In the genomic region with DNA sequence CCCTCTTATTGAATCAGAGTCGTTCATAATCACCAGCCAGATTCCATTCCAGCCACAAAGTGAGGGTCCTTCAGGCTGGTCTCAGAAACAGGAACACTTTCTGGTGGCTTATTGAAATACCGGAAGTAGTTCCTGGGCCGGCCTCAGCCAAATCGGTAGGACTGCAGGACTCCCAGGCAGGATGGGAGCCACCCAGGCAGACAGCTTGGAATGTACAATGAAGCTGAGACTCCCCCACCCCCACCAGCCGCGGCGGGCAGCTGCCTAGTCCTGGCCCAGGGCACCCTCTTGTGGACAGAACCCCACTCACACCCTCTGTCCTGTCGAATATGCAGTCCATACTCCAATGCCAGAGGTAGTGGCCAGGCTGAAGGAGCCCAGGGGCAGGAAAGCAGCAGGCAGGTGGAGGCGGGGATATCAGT, we compare ENCODE assay signal across 8 cellular contexts. TPM values are rescaled to one million over a fixed set of nuclear protein-coding genes. Genes with fewer than 3 reads are reported as not detected.
A peak's percentile ranks its signal among the peaks of the same experiment; 100 is the strongest.
DNase-seq lines count a peak whose midpoint lies in the region; ATAC-seq and TF ChIP-seq lines count a peak whose summit lies in the region.

No MANE protein-coding gene starts in this region.

- peaks cover 19% of the 10 kb centered on the region for H3K4me1 Mint-ChIP-seq in activated naive CD4-positive, alpha-beta T cell treated with anti-CD3 and anti-CD28 coated beads, Interleukin-2, amount 10 ng/mL, durations not matched to agents 7 days and 5 days
- H3K4me1 Mint-ChIP-seq in type B pancreatic cell (ENCODE audit: unreplicated experiment) = peaks cover 30% of the 10 kb centered on the region

- DNase-seq in C1 segment of cervical spinal cord (lab: John Stamatoyannopoulos, UW) (peak in 12 of 14 donors; percentile 53 to 88 (median 78)), NB4 (ENCODE audit: low read depth) (peak; percentile 87), glomerular visceral epithelial cell (ENCODE audit: extremely low spot score) (peak; percentile 92), trophoblast cell (peak; percentile 89 to 90), type B pancreatic cell (ENCODE audit: extremely low spot score, unreplicated experiment) (peak; percentile 95)
- peak; percentile 80 for DNase-seq in activated naive CD4-positive, alpha-beta T cell treated with anti-CD3 and anti-CD28 coated beads, Interleukin-2, amount 10 ng/mL, durations not matched to agents 7 days and 5 days

- H3K9me3 ChIP-seq in trophoblast cell (ENCODE audit: insufficient read depth, low read depth, low read length) = peaks cover 2% of the 10 kb centered on the region

- no CpG with 5 or more reads among the region's 9 CpGs for WGBS in trophoblast cell (ENCODE audit: extremely low coverage, insufficient coverage, insufficient read length)

- no peaks in the 10 kb centered on the region for H3K9me3 Mint-ChIP-seq in activated naive CD4-positive, alpha-beta T cell treated with anti-CD3 and anti-CD28 coated beads, Interleukin-2, amount 10 ng/mL, durations not matched to agents 7 days and 5 days
- no peaks in the 10 kb centered on the region for H3K9me3 Mint-ChIP-seq in type B pancreatic cell

- no peak overlapping the region for H2AFZ ChIP-seq in trophoblast cell (ENCODE audit: insufficient read depth, low read length, poor library complexity)

- H2AK5ac ChIP-seq in trophoblast cell (ENCODE audit: low read length) = no peak overlapping the region

- peak; percentile 52 for ATAC-seq in GM21423 (IDR thresholded peaks at IDR 0.05; ENCODE audit: unreplicated experiment)
- ATAC-seq in SK-N-SH treated with all-trans-retinoic acid at 6 μM for 48 hours = peak; percentile 94

- H3K36me3 ChIP-seq in trophoblast cell (ENCODE audit: control insufficient read depth in 1 of 2, insufficient read depth in 2 of 2, low read length in 2 of 2) = peaks cover 10 to 12% of the 10 kb centered on the region in 2 experiments

- H3K23ac ChIP-seq in trophoblast cell (ENCODE audit: low read length) = no peak overlapping the region

- H3K27me3 Mint-ChIP-seq in activated naive CD4-positive, alpha-beta T cell treated with anti-CD3 and anti-CD28 coated beads, Interleukin-2, amount 10 ng/mL, durations not matched to agents 7 days and 5 days = peaks cover 36% of the 10 kb centered on the region
- H3K27me3 Mint-ChIP-seq in type B pancreatic cell = peaks cover 1% of the 10 kb centered on the region

- H2BK120ac ChIP-seq in trophoblast cell (ENCODE audit: insufficient read depth, low read length, poor library complexity) = no peak overlapping the region

- TF ChIP-seq POLR2A in NB4 (IDR thresholded peaks at IDR 0.05; ENCODE audit: extremely low read depth, insufficient read length) = no peak

- H4K8ac ChIP-seq in trophoblast cell (ENCODE audit: low read depth, low read length) = no peak overlapping the region

- H3K27me3 ChIP-seq in trophoblast cell (ENCODE audit: insufficient read depth, low read length) = no peaks in the 10 kb centered on the region

- H3K9ac ChIP-seq in trophoblast cell (ENCODE audit: low read length) = no peak overlapping the region

- no peak overlapping the region for H3K27ac ChIP-seq in trophoblast cell (ENCODE audit: low read depth, low read length)

- no peak overlapping the region for H3K27ac Mint-ChIP-seq in activated naive CD4-positive, alpha-beta T cell treated with anti-CD3 and anti-CD28 coated beads, Interleukin-2, amount 10 ng/mL, durations not matched to agents 7 days and 5 days
- peak overlapping the region; percentile 63 for H3K27ac Mint-ChIP-seq in type B pancreatic cell

- H4K12ac ChIP-seq in trophoblast cell (ENCODE audit: low read depth, low read length) = no peak overlapping the region

- H3K4me2 ChIP-seq in trophoblast cell (ENCODE audit: low read length) = no peak overlapping the region

- peak; percentile 71 for TF ChIP-seq CTCF in NB4 (IDR thresholded peaks at IDR 0.05; ENCODE audit: low read depth, low read length)
- TF ChIP-seq CTCF in type B pancreatic cell (conservative IDR thresholded peaks at IDR 0.05) = peak; percentile 94

- no peak overlapping the region for H3K18ac ChIP-seq in trophoblast cell (ENCODE audit: low read length)

- no peak overlapping the region for H4K91ac ChIP-seq in trophoblast cell (ENCODE audit: low read depth, low read length)

- H3K79me1 ChIP-seq in trophoblast cell (ENCODE audit: low read length) = peaks cover 11% of the 10 kb centered on the region

- no peak overlapping the region for H3K4me3 Mint-ChIP-seq in activated naive CD4-positive, alpha-beta T cell treated with anti-CD3 and anti-CD28 coated beads, Interleukin-2, amount 10 ng/mL, durations not matched to agents 7 days and 5 days
- peak overlapping the region; percentile 57 for H3K4me3 Mint-ChIP-seq in type B pancreatic cell

- CTCF ChIA-PET in activated naive CD4-positive, alpha-beta T cell treated with anti-CD3 and anti-CD28 coated beads, Interleukin-2, amount 10 ng/mL, durations not matched to agents 7 days and 5 days (lab: Charles Lee) = interaction anchor here (0.6 to 5.0 kb wide), 5 partner anchors 9 to 314 kb away, joined by 3 to 41 read pairs (median 4); no protein-coding TSS in a partner anchor

- no peak overlapping the region for H3K14ac ChIP-seq in trophoblast cell (ENCODE audit: low read length)

- H3K4ac ChIP-seq in trophoblast cell (ENCODE audit: low read depth, low read length) = no peak overlapping the region

- no peak overlapping the region for H2BK12ac ChIP-seq in trophoblast cell (ENCODE audit: low read length)

- no peaks in the 10 kb centered on the region for H3K79me2 ChIP-seq in trophoblast cell (ENCODE audit: control insufficient read depth, insufficient read depth, low read length, poor library complexity)

- no peak overlapping the region for H3K4me3 ChIP-seq in NB4 (ENCODE audit: low read depth, low read length)
- no peak overlapping the region for H3K4me3 ChIP-seq in trophoblast cell (ENCODE audit: low read depth, low read length)

- H3K36me3 Mint-ChIP-seq in activated naive CD4-positive, alpha-beta T cell treated with anti-CD3 and anti-CD28 coated beads, Interleukin-2, amount 10 ng/mL, durations not matched to agents 7 days and 5 days = no peaks in the 10 kb centered on the region
- H3K36me3 Mint-ChIP-seq in type B pancreatic cell = no peaks in the 10 kb centered on the region

- H2BK5ac ChIP-seq in trophoblast cell (ENCODE audit: low read depth, low read length, poor library complexity) = no peak overlapping the region

- peaks cover 9 to 17% of the 10 kb centered on the region in 2 experiments for H3K4me1 ChIP-seq in trophoblast cell (ENCODE audit: control insufficient read depth in 1 of 2, insufficient read depth in 2 of 2, low read length in 2 of 2)

TF ChIP-seq in SK-N-SH treated with all-trans-retinoic acid at 6 μM for 48 hours, 23 proteins besides CTCF, POLR2A, EP300 and RAD21:
- TF ChIP-seq PPARA (CRISPR knock-in tag; IDR thresholded peaks at IDR 0.05; ENCODE audit: borderline replicate concordance) = no peak
- TF ChIP-seq ZC3H10 (CRISPR knock-in tag; IDR thresholded peaks at IDR 0.05) = no peak
- TF ChIP-seq ARNTL (CRISPR knock-in tag; IDR thresholded peaks at IDR 0.05; ENCODE audit: borderline replicate concordance, low read depth) = no peak
- no peak for TF ChIP-seq TOX (CRISPR knock-in tag; IDR thresholded peaks at IDR 0.05; ENCODE audit: borderline replicate concordance)
- TF ChIP-seq BACH2 (CRISPR knock-in tag; IDR thresholded peaks at IDR 0.05; ENCODE audit: borderline replicate concordance) = no peak
- TF ChIP-seq ISL1 (CRISPR knock-in tag; IDR thresholded peaks at IDR 0.05) = no peak
- no peak for TF ChIP-seq ESRRG (CRISPR knock-in tag; IDR thresholded peaks at IDR 0.05)
- TF ChIP-seq SNAI2 (CRISPR knock-in tag; IDR thresholded peaks at IDR 0.05) = no peak

RNA-seq across cellular contexts. Expression of a gene that starts 43.8 kb away (rescaled TPM):
- 206 and 208 TPM in 2 replicates for polyA plus RNA-seq in trophoblast cell (2013)
- 53.9 and 94.5 TPM in 2 replicates for total RNA-seq in type B pancreatic cell (ENCODE audit: low replicate concordance)

RNA-seq across cellular contexts. Expression of a gene that starts 53.3 kb away (rescaled TPM):
- polyA plus RNA-seq in trophoblast cell (2013) = 25.4 and 27.9 TPM in 2 replicates
- total RNA-seq in type B pancreatic cell (ENCODE audit: low replicate concordance) = 4.6 and 6.2 TPM in 2 replicates
